8 cellular contexts compared by ENCODE assay signal in the genomic region with DNA sequence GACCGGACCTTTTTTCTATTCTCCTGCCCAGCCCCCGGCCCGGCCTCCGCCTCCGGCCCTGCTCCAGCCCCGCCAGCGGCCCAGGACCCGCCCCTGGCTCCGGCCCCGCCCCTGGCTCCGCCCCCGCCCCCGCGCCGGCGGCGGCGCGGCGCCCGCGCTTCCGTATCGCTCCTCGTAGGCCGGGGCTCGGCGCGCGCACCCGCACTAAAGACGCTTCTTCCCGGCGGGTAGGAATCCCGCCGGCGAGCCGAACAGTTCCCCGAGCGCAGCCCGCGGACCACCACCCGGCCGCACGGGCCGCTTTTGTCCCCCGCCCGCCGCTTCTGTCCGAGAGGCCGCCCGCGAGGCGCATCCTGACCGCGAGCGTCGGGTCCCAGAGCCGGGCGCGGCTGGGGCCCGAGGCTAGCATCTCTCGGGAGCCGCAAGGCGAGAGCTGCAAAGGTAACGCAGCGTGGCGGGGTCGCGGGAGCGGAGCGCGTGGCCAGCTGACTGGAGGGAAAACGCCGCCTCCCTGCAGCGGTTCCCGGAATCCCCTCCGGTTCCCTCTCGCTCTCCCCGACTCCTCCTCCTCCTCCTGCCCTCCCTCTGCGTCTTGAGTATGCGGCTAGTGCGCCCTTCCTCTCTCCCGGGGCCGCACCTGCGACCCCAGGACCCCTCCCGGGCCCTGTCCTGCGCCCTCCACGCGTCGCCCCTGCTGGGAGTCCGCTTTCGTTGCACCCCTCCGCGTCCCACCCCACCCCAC. TPM values are rescaled to one million over a fixed set of nuclear protein-coding genes. Genes with fewer than 3 reads are reported as not detected.
DNase-seq lines count a peak whose midpoint lies in the region; ATAC-seq and TF ChIP-seq lines count a peak whose summit lies in the region.

A gene (plus strand): TSS at position 163 of the 742 bp plus-strand sequence. CDS start 11,985 bp downstream, outside the sequence.

- BruUV-seq in PC-9 (replicated peaks; lab: Mats Ljungman, UMichigan) = no TSS peak

- H3K27ac ChIP-seq in CD4-positive, CD25-positive, alpha-beta regulatory T cell (ENCODE audit: insufficient read depth, low read length, poor library complexity, severe bottlenecking) = peak within 1 kb of the TSS; percentile 82
- H3K27ac ChIP-seq in PC-9 (peak within 1 kb of the TSS; percentile 36; the same call in 1 of the 2 replicates), esophagus muscularis mucosa (replicated peaks in 1 of 4) (peak within 1 kb of the TSS; percentile 94 to 99 (median 97)), muscle layer of duodenum (ENCODE audit: low read length) (peak within 1 kb of the TSS; percentile 84)

- under 1% methylated on average over 51 of the region's 95 CpGs for WGBS in esophagus muscularis mucosa

- H4K20me1 ChIP-seq in PC-9 (ENCODE audit: insufficient read depth) = no peaks in the 10 kb centered on the region

- ATAC-seq in CD4-positive, CD25-positive, alpha-beta regulatory T cell (ENCODE audit: low read depth in 2 of 2) = peak; percentile 84 to 85
- ATAC-seq in GM19452 (IDR thresholded peaks at IDR 0.05; ENCODE audit: unreplicated experiment) = peak; percentile 68

- H3K4me2 ChIP-seq in PC-9 = peak within 1 kb of the TSS; percentile 88

- peaks cover 18% of the 10 kb centered on the region for H3F3A ChIP-seq in PC-9 (ENCODE audit: insufficient read depth, low read depth)

- TF ChIP-seq EP300 in esophagus muscularis mucosa (IDR thresholded peaks at IDR 0.05) = peak; percentile 43

- peaks cover 5% of the 10 kb centered on the region; the same call in 1 of the 2 replicates for H3K79me2 ChIP-seq in PC-9 (ENCODE audit: low read depth)

- peak within 1 kb of the TSS; percentile 92 to 97 (median 96) for H3K4me3 Mint-ChIP-seq in CD4-positive, CD25-positive, alpha-beta regulatory T cell

- intact Hi-C loops in PC-9 (cut with micrococcal nuclease; ENCODE audit: unreplicated experiment) (no loop called here), esophagus muscularis mucosa (cut with DNase I) (loop anchor here (5.0 kb wide), 1 partner anchor 37 kb away; a partner anchor contains a TSS)

- H3K9me2 ChIP-seq in PC-9 (ENCODE audit: insufficient read depth) = no peaks in the 10 kb centered on the region

- CTCF ChIA-PET in PC-9 (lab: Charles Lee) = no interaction called here

- H2AFZ ChIP-seq in PC-9 = peak within 1 kb of the TSS; percentile 89

- peaks cover 3% of the 10 kb centered on the region for H3K27me3 Mint-ChIP-seq in CD4-positive, CD25-positive, alpha-beta regulatory T cell

- no peaks in the 10 kb centered on the region for H3K9me3 ChIP-seq in CD4-positive, CD25-positive, alpha-beta regulatory T cell (ENCODE audit: control insufficient read depth in 2 of 2, low read length in 2 of 2)
- H3K9me3 ChIP-seq in PC-9 (ENCODE audit: insufficient read depth, low read depth) (no peaks in the 10 kb centered on the region), esophagus muscularis mucosa (no peaks in the 10 kb centered on the region), muscle layer of duodenum (ENCODE audit: control insufficient read depth in 1 of 2, low read length in 2 of 2) (no peaks in the 10 kb centered on the region)

- peak; percentile 66 to 71 (median 67) for DNase-seq in CD4-positive, CD25-positive, alpha-beta regulatory T cell
- peak; percentile 22 for DNase-seq in HS-27A (ENCODE audit: low read depth)
- peak in 1 of 2 experiments; percentile 68 for DNase-seq in PC-9
- DNase-seq in activated T-cell treated with anti-CD3 and anti-CD28 coated beads, Interleukin-2, amount 50 U/mL, for 48 hours = peak; percentile 81 to 89
- DNase-seq in esophagus muscularis mucosa (ENCODE audit: extremely low spot score) = no peak
- peak; percentile 56 for DNase-seq in stimulated activated CD8-positive, alpha-beta memory T cell treated with anti-CD3 and anti-CD28 coated beads, Interleukin-7, amount 100 ng/mL, for 24 hours (ENCODE audit: low read depth)

- peaks cover 6% of the 10 kb centered on the region for H3K36me3 ChIP-seq in CD4-positive, CD25-positive, alpha-beta regulatory T cell (ENCODE audit: control insufficient read depth, insufficient read depth, low read length)
- H3K36me3 ChIP-seq in PC-9 (ENCODE audit: low read depth) (no peaks in the 10 kb centered on the region), esophagus muscularis mucosa (no peaks in the 10 kb centered on the region), muscle layer of duodenum (ENCODE audit: control insufficient read depth in 1 of 2, insufficient read depth in 2 of 2, low read length in 2 of 2) (peaks cover 0 to 4% of the 10 kb centered on the region in 2 donors)

- H3K36me3 Mint-ChIP-seq in CD4-positive, CD25-positive, alpha-beta regulatory T cell = peaks cover 11% of the 10 kb centered on the region

- peaks cover 28 to 51% (median 35%) of the 10 kb centered on the region in 4 donors for H3K4me1 Mint-ChIP-seq in CD4-positive, CD25-positive, alpha-beta regulatory T cell

- TF ChIP-seq POLR2A in esophagus muscularis mucosa (IDR thresholded peaks at IDR 0.05; ENCODE audit: low read depth) = peak; percentile 51

- peaks cover 0 to 1% (median 0%) of the 10 kb centered on the region in 7 donors for H3K9me3 Mint-ChIP-seq in CD4-positive, CD25-positive, alpha-beta regulatory T cell

- peak within 1 kb of the TSS; percentile 91 to 98 (median 97) for H3K27ac Mint-ChIP-seq in CD4-positive, CD25-positive, alpha-beta regulatory T cell

- peaks cover 42% of the 10 kb centered on the region for H3K4me1 ChIP-seq in CD4-positive, CD25-positive, alpha-beta regulatory T cell (ENCODE audit: control insufficient read depth, insufficient read depth, low read length, poor library complexity, severe bottlenecking)
- H3K4me1 ChIP-seq in PC-9 (replicated peaks; ENCODE audit: insufficient read depth) = peaks cover 23% of the 10 kb centered on the region
- H3K4me1 ChIP-seq in esophagus muscularis mucosa = peaks cover 16 to 29% (median 20%) of the 10 kb centered on the region in 4 donors
- H3K4me1 ChIP-seq in muscle layer of duodenum (ENCODE audit: control insufficient read depth in 1 of 2, insufficient read depth in 2 of 2, low read length in 2 of 2) = peaks cover 0 to 15% of the 10 kb centered on the region in 2 donors

- H3K4me3 ChIP-seq in CD4-positive, CD25-positive, alpha-beta regulatory T cell (ENCODE audit: low read depth, low read length) = peak within 1 kb of the TSS; percentile 96
- H3K4me3 ChIP-seq in PC-9 (peak within 1 kb of the TSS; percentile 79), esophagus muscularis mucosa (peak within 1 kb of the TSS; percentile 96 to 99 (median 98)), muscle layer of duodenum (ENCODE audit: low read depth in 1 of 2, low read length in 2 of 2) (peak within 1 kb of the TSS; percentile 78 to 93)

- no peak for TF ChIP-seq CTCF in PC-9 (conservative IDR thresholded peaks at IDR 0.05)
- no peak for TF ChIP-seq CTCF in esophagus muscularis mucosa (IDR thresholded peaks at IDR 0.05)

- no peaks in the 10 kb centered on the region for H3K27me3 ChIP-seq in CD4-positive, CD25-positive, alpha-beta regulatory T cell (ENCODE audit: control insufficient read depth, insufficient read depth, low read length)
- H3K27me3 ChIP-seq in PC-9 (ENCODE audit: insufficient read depth, low read depth) = no peaks in the 10 kb centered on the region
- H3K27me3 ChIP-seq in esophagus muscularis mucosa = no peaks in the 10 kb centered on the region
- no peaks in the 10 kb centered on the region for H3K27me3 ChIP-seq in muscle layer of duodenum (ENCODE audit: low read depth, low read length)

- POLR2A ChIA-PET in PC-9 (lab: Charles Lee; ENCODE audit: unreplicated experiment) = no interaction called here

RNA-seq across cellular contexts. Expression of the gene that starts here (rescaled TPM):
- total RNA-seq in CD4-positive, CD25-positive, alpha-beta regulatory T cell = 56.9 TPM
- 100 to 1,000 TPM; 110 to 121 (median 111) TPM for polyA plus RNA-seq in CD4-positive, CD25-positive, alpha-beta regulatory T cell
- total RNA-seq in PC-9 (2021) (8.5 and 10.3 TPM in 2 replicates), esophagus muscularis mucosa (10 to 100 TPM in 2 of 4 donors, 1 to 10 TPM in 2; 5.3 to 14.6 (median 10.4) TPM)

Comparison
In these comparisons a context has a peak if more than half of its experiments do, and no peak if none do; other contexts are left out.
1. H3K27ac ChIP-seq: peak in every context shown above with its lines; median percentile 97 in esophagus muscularis mucosa; 84 in muscle layer of duodenum; 82 in CD4-positive, CD25-positive, alpha-beta regulatory T cell; 36 in PC-9.